8 cellular contexts compared by ENCODE assay signal in genomic region chr10:46028584-46029570, GRCh38. TPM values are rescaled to one million over a fixed set of nuclear protein-coding genes. Genes with fewer than 3 reads are reported as not detected.
DNase-seq lines count a peak whose midpoint lies in the region; ATAC-seq and TF ChIP-seq lines count a peak whose summit lies in the region.

No MANE protein-coding gene starts in this region.

- peaks cover 3% of the 10 kb centered on the region for H3K36me3 Mint-ChIP-seq in osteocyte (ENCODE audit: unreplicated experiment)

- peak overlapping the region; percentile 88 for H3K27ac Mint-ChIP-seq in osteocyte (ENCODE audit: unreplicated experiment)

- H3K27me3 Mint-ChIP-seq in osteocyte (ENCODE audit: unreplicated experiment), result no peaks in the 10 kb centered on the region

- H3K4me3 ChIP-seq in fibroblast of the aortic adventitia (ENCODE audit: low read depth, low read length), result peak overlapping the region; percentile 91

- peak; percentile 35 for ATAC-seq in HG02571 (IDR thresholded peaks at IDR 0.05; ENCODE audit: unreplicated experiment)

- H3K9me3 Mint-ChIP-seq in osteocyte (ENCODE audit: unreplicated experiment), result no peaks in the 10 kb centered on the region

- H3K4me3 Mint-ChIP-seq in osteocyte (ENCODE audit: unreplicated experiment), result peak overlapping the region; percentile 95

- DNase-seq in stimulated activated naive CD4-positive, alpha-beta T cell (lab: John Stamatoyannopoulos, UW), result peak in 4 of 6 experiments; percentile 13 to 54 (median 40)
- no peak for DNase-seq in stimulated activated naive CD4-positive, alpha-beta T cell treated with Interleukin-2 at 50 U/mL for 16 hours (lab: John Stamatoyannopoulos, UW)
- DNase-seq in NCI-H1930 (lab: John Stamatoyannopoulos, UW), result peak; percentile 0 to 6
- DNase-seq in activated CD4-positive, alpha-beta T cell treated with anti-CD3 and anti-CD28 coated beads, Interleukin-2, amount 50 U/mL, for 1 hour, result peak; percentile 10
- DNase-seq in fibroblast of the aortic adventitia (ENCODE audit: low read depth), result peak; percentile 80
- no peak for DNase-seq in osteocyte (ENCODE audit: extremely low spot score, unreplicated experiment)
- DNase-seq in ureter (ENCODE audit: low spot score), result no peak

- TF ChIP-seq CTCF in fibroblast of the aortic adventitia (IDR thresholded peaks at IDR 0.05; ENCODE audit: insufficient read depth, low read length), result peak; percentile 76
- peak; percentile 72 for TF ChIP-seq CTCF in osteocyte (IDR thresholded peaks at IDR 0.05)

- H3K4me1 Mint-ChIP-seq in osteocyte (ENCODE audit: unreplicated experiment), result peaks cover 55% of the 10 kb centered on the region

RNA-seq across cellular contexts. Expression of gene NCOA4, which starts 1.5 kb away (rescaled TPM):
- 187 and 585 TPM in 2 replicates for total RNA-seq in fibroblast of the aortic adventitia (ENCODE audit: low replicate concordance)
- total RNA-seq in osteocyte, result 106 and 109 TPM in 2 replicates
- 151 TPM for total RNA-seq in ureter

RNA-seq across cellular contexts. Expression of gene MSMB, which starts 17.2 kb away (rescaled TPM):
- total RNA-seq in fibroblast of the aortic adventitia (ENCODE audit: low replicate concordance) (not detected in 2 replicates), osteocyte (not detected in 2 replicates), ureter (not detected)

RNA-seq across cellular contexts. Expression of gene TIMM23, which starts 56.6 kb away (rescaled TPM):
- total RNA-seq in fibroblast of the aortic adventitia (ENCODE audit: low replicate concordance), result 54.1 and 77.6 TPM in 2 replicates
- total RNA-seq in osteocyte, result 61.1 and 64.0 TPM in 2 replicates
- 56.5 TPM for total RNA-seq in ureter

Comparison
In these comparisons a context has a peak if more than half of its experiments do, and no peak if none do; other contexts are left out.
1. DNase-seq: peak in stimulated activated naive CD4-positive, alpha-beta T cell (4 of 6), NCI-H1930 (2 of 2), activated CD4-positive, alpha-beta T cell treated with anti-CD3 and anti-CD28 coated beads, Interleukin-2, amount 50 U/mL, for 1 hour (single experiment) and fibroblast of the aortic adventitia (single experiment); none in stimulated activated naive CD4-positive, alpha-beta T cell treated with Interleukin-2 at 50 U/mL for 16 hours (single experiment), osteocyte (single experiment) and ureter (single experiment).